In the genomic region with DNA sequence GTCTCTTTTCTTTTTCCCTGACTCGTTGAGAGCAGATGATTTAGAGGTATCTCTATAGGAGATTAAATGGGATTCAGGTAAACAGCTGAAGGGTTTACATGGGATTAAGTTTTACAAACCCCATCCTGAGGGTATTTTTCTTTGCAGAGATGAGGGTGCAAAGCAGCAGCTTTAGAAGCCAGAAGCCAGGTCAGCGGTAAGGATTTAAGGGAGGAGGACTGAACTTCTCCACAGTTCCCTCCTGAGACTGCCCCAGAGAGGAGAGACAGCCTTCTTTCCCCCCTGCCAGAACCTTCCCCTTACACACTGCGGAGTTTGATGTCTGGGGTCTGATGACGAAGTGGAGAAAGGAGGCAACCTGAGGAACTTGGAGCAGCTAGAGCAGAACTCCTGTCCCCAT, we compare ENCODE assay signal across 13 cellular contexts.
DNase-seq lines count a peak whose midpoint lies in the region; TF ChIP-seq lines count a peak whose summit lies in the region.
"Had no signal": no experiment of that assay in that cellular context is flagged by ENCODE, and none has a peak within 500 bp of the region (broad histone marks: within the 10 kb centered on the region; RNA-seq: fewer than 3 reads in every experiment).

No MANE protein-coding gene starts in this region.

- peaks cover 19% of the 10 kb centered on the region for H3K27me3 Mint-ChIP-seq in nephron progenitor cell (ENCODE audit: low read depth, poor library complexity)

- peaks cover 13% of the 10 kb centered on the region for H3K4me1 ChIP-seq in HEK293 (ENCODE audit: control insufficient read depth, insufficient read depth, low read length)

- TF ChIP-seq CTCF in HEK293 (tag by site-specific recombination; IDR thresholded peaks at IDR 0.05) (no peak), nephron progenitor cell (IDR thresholded peaks at IDR 0.05) (no peak)

- peak overlapping the region; percentile 43 for H3K27ac Mint-ChIP-seq in nephron progenitor cell
- H3K27ac Mint-ChIP-seq: CD8-positive, alpha-beta T cell had no signal

- no peaks in the 10 kb centered on the region for H3K36me3 ChIP-seq in HEK293 (ENCODE audit: control insufficient read depth in 2 of 2, insufficient read depth in 1 of 2, low read length in 2 of 2)

- CTCF ChIA-PET in HEK293 (lab: Yijun Ruan, JAX), result interaction anchor here (0.6 kb wide), 1 partner anchor 54 kb away, joined by 3 read pairs; no protein-coding TSS in a partner anchor

- POLR2A ChIA-PET in HEK293 (lab: Yijun Ruan, JAX), result no interaction called here

- peaks cover 26% of the 10 kb centered on the region for H3K4me1 Mint-ChIP-seq in nephron progenitor cell

- H3K9me3 ChIP-seq in HEK293 (ENCODE audit: control insufficient read depth, insufficient read depth, low read depth, low read length), result no peaks in the 10 kb centered on the region; the same call in 1 of the 2 replicates

- H3K27ac ChIP-seq in HEK293 (ENCODE audit: extremely low read depth, low read depth, low read length), result no peak overlapping the region

- peak; percentile 75 for DNase-seq in NCI-H82 (lab: John Stamatoyannopoulos, UW)
- DNase-seq in nephron progenitor cell, result no peak
- no peak for DNase-seq in AG08396 (ENCODE audit: low spot score)
- no peak for DNase-seq in stimulated activated CD4-positive, alpha-beta T cell treated with anti-CD3 and anti-CD28 coated beads, Interleukin-12 subunit alpha, Interleukin-12 subunit beta, amount 100 ng/mL, for 4 hours
- no peak for DNase-seq in anterior cingulate cortex (lab: John Stamatoyannopoulos, UW)
- DNase-seq: AML-193; Calu3; CD8-positive, alpha-beta T cell; DMS79 treated with DMSO at 0.1 percent for 48 hours; GF-D8; GOT3; H7 had no signal

- H3K4me3 Mint-ChIP-seq in nephron progenitor cell, result no peak overlapping the region
- H3K4me3 Mint-ChIP-seq: CD8-positive, alpha-beta T cell had no signal

- peaks cover 15% of the 10 kb centered on the region for H3K9me3 Mint-ChIP-seq in nephron progenitor cell

- no peak overlapping the region for H3K4me3 ChIP-seq in HEK293 (ENCODE audit: low read depth, low read length)

- peaks cover 11% of the 10 kb centered on the region for H3K36me3 Mint-ChIP-seq in nephron progenitor cell (ENCODE audit: low read depth)

TF ChIP-seq in HEK293, 187 proteins besides CTCF, POLR2A, EP300 and RAD21:
- TF ChIP-seq IKZF3 (tag by site-specific recombination; IDR thresholded peaks at IDR 0.05) (no peak), PRDM6 (tag by site-specific recombination; IDR thresholded peaks at IDR 0.05) (0 out of 2 replicates have a peak, but pooled peaks have one; percentile 24)
